ENCODE assay signal across 1 cellular context in the genomic region with DNA sequence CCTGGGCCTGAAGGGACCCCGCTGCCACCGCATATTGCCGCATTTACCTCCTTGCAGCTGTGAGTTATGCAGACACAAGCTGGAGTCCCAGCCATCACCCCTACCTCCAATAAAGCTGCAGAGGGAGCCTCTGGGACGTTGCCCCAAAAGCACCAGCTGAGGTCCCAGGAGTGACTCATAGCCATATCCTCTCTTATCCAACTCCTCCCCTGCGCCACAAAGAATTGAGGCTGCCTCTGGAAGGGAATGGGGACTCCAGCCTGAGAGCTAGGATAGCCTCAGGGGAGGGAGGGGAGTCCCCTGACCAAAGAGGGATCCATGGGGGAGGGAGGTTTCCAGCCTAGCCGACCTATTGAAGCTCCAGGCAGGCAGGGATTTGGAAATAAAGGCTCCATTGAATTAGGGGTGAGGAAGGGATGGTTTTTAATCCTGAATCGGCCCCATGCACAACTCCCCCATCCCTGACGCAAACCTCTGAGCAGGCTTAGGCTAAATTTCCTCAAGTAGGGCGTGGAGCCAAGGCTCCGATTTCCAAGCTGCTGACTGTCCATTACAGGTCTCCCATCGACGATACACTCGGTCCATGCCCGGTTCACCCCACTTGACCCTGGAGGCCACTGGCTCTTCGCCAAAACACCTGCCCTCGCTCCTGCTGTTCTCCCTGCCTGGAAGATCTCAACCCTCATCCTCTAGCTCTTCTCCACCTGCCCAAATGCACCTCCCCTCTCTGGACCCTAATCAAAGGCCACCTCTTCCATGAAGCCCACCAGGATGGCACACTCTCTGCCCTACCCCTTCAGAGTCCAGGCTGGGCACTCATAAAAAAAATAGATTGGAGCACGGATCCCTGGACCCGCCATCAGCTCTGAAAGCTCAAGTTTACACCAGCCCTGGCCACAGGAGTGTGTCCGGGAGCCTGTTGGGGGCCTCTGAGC.
TF ChIP-seq lines count a peak whose summit lies in the region.

No MANE protein-coding gene starts in this region.

TF ChIP-seq in endothelial cell of umbilical vein, 7 proteins besides CTCF, POLR2A, EP300 and RAD21:
- peak; percentile 44 for TF ChIP-seq FOS (IDR thresholded peaks at IDR 0.05; ENCODE audit: borderline replicate concordance, insufficient read depth, low read length)
- TF ChIP-seq MYC (IDR thresholded peaks at IDR 0.05; ENCODE audit: low read depth, low read length), result no peak
- peak; percentile 33 for TF ChIP-seq JUN (IDR thresholded peaks at IDR 0.05; ENCODE audit: borderline replicate concordance, insufficient read depth, insufficient read length, low read depth)
TF ChIP-seq in endothelial cell of umbilical vein: peak in this region for 2.
